1 cellular context compared by ENCODE assay signal in the genomic region with DNA sequence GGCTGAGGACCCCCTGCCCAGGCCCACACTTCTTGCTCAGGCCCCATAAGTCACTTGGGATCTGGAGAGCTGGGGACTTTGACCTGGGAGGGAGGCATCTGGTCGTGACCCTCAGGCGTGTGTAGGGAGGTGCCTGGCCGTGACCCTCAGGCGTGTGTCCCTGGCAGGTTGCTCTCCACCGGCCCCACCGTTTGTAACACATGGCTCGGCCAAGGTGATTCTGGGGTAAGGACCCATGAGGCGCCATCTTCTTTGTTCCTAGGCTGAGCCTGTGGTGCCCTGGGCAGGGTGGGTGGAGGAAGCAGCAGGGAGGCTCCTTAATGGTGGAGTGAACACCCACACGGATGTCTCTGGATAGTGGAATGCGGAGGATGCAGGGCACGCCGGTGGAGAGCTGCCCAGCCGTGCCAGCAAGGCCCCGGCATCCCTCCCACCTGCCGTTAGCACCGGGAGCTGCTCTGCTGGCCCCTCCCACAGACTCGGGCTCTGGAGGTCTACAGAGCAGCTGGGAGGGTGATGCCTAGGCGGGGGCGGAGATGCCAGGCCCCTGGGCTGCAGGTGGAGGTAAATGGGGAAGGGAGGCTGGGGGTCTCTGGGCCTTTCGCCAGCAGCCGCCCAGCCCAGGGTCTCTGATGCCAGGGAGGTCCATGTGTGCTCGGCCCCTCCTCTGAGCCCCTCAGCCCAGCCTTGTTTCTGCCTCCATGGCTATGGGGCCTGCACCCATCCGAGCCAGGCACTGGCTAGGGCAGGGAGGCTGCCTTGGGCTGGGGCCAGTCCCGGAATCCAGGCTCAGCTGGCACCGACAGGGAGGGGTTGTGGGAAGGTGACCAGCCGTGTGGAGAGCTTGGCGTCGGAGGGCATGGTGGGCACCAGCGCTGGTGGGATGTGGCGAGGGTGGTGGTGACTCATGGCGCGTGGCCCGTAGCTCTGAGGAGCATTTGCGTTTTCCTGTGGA.
TF ChIP-seq lines count a peak whose summit lies in the region.

No MANE protein-coding gene starts in this region.

TF ChIP-seq in Ishikawa, 13 proteins besides CTCF, POLR2A, EP300 and RAD21 (continued from another document):
- TF ChIP-seq, protein P1, sequence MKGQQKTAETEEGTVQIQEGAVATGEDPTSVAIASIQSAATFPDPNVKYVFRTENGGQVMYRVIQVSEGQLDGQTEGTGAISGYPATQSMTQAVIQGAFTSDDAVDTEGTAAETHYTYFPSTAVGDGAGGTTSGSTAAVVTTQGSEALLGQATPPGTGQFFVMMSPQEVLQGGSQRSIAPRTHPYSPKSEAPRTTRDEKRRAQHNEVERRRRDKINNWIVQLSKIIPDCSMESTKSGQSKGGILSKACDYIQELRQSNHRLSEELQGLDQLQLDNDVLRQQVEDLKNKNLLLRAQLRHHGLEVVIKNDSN (IDR thresholded peaks at IDR 0.05): no peak
- peak; percentile 81 for TF ChIP-seq TEAD4 (IDR thresholded peaks at IDR 0.05)
- TF ChIP-seq CREB1 (IDR thresholded peaks at IDR 0.05; ENCODE audit: low read depth): no peak
- no peak for TF ChIP-seq REST (IDR thresholded peaks at IDR 0.05; ENCODE audit: low read depth)
- TF ChIP-seq FOXM1 (IDR thresholded peaks at IDR 0.05; ENCODE audit: borderline replicate concordance, low read depth): no peak
- 0 out of 2 replicates have a peak, but pooled peaks have one; percentile 0 for TF ChIP-seq MAX (IDR thresholded peaks at IDR 0.05)
- TF ChIP-seq TCF12 (IDR thresholded peaks at IDR 0.05; ENCODE audit: low read depth): no peak
